20 cellular contexts compared by ENCODE assay signal in the genomic region with DNA sequence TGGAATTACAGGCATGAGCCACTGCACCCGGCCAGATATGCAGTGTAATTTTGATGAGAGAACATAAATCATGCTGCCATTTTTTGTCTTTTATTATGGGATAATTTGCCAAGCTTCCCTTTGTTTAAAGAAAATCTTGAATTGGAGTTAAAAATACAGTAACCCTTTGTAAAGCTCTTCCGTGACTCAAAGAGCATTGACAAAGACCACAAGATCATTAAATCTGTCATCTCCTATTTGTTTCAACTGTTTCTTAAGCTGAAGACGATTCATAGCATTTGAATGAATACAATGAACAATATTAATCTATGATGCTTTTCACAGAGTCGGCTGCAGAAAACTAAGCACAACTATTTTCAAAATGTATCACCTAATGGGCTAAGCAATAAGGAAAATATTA.
A peak's percentile ranks its signal among the peaks of the same experiment; 100 is the strongest.
DNase-seq lines count a peak whose midpoint lies in the region; ATAC-seq and TF ChIP-seq lines count a peak whose summit lies in the region.
"Had no signal": no experiment of that assay in that cellular context is flagged by ENCODE, and none has a peak within 500 bp of the region (broad histone marks: within the 10 kb centered on the region; RNA-seq: fewer than 3 reads in every experiment).

No MANE protein-coding gene starts in this region.

- intact Hi-C loops in CD14-positive monocyte (cut with micrococcal nuclease), result no loop called here

- peaks cover 0 to 2% of the 10 kb centered on the region in 2 donors for H3K9me3 Mint-ChIP-seq in activated naive CD4-positive, alpha-beta T cell treated with anti-CD3 and anti-CD28 coated beads, Interleukin-2, amount 50 U/mL, for 72 hours
- H3K9me3 Mint-ChIP-seq in CD14-positive monocyte, result peaks cover 11 to 22% (median 14%) of the 10 kb centered on the region in 7 donors

- TF ChIP-seq CTCF in CD14-positive monocyte (IDR thresholded peaks at IDR 0.05), result no peak

- H3K4me3 Mint-ChIP-seq in CD14-positive monocyte, result no peak overlapping the region

- no peak for ATAC-seq in activated naive CD4-positive, alpha-beta T cell treated with anti-CD3 and anti-CD28 coated beads, Interleukin-2, amount 50 U/mL, for 72 hours
- no peak for ATAC-seq in HG03025 (IDR thresholded peaks at IDR 0.05; ENCODE audit: low FRiP score, unreplicated experiment)
- ATAC-seq: HepG2, K562, Panc1 had no signal

- H3K36me3 Mint-ChIP-seq in activated naive CD4-positive, alpha-beta T cell treated with anti-CD3 and anti-CD28 coated beads, Interleukin-2, amount 50 U/mL, for 72 hours, result no peaks in the 10 kb centered on the region
- no peaks in the 10 kb centered on the region for H3K36me3 Mint-ChIP-seq in CD14-positive monocyte

- H3K27me3 Mint-ChIP-seq in CD14-positive monocyte (ENCODE audit: low read depth in 3 of 3), result peaks cover 0 to 6% (median 4%) of the 10 kb centered on the region in 3 donors

- DNase-seq in ELR (ENCODE audit: low read depth), result peak; percentile 3
- DNase-seq in NCI-H146 (lab: John Stamatoyannopoulos, UW), result peak; percentile 8
- peak; percentile 40 for DNase-seq in epidermal melanocyte (ENCODE audit: insufficient read length, low spot score)
- peak; percentile 59 for DNase-seq in retina
- DNase-seq in activated naive CD4-positive, alpha-beta T cell treated with anti-CD3 and anti-CD28 coated beads, Interleukin-2, amount 50 U/mL, for 72 hours (ENCODE audit: low spot score in 2 of 2), result no peak
- no peak for DNase-seq in GM19238 (ENCODE audit: insufficient read length, low spot score)
- DNase-seq in CD14-positive monocyte (ENCODE audit: low spot score), result no peak
- DNase-seq: ACHN, DMS53, MG63, NCI-H1417, NCI-H1930, NCI-H226, NCI-H510A treated with DMSO at 0.1 percent for 48 hours, NCI-H748 treated with DMSO at 0.1 percent for 48 hours, T-helper 1 cell had no signal

- no peaks in the 10 kb centered on the region for H3K4me1 Mint-ChIP-seq in CD14-positive monocyte

- no peak overlapping the region for H3K27ac Mint-ChIP-seq in activated naive CD4-positive, alpha-beta T cell treated with anti-CD3 and anti-CD28 coated beads, Interleukin-2, amount 50 U/mL, for 72 hours
- no peak overlapping the region for H3K27ac Mint-ChIP-seq in CD14-positive monocyte

Comparison
In these comparisons a context has a peak if more than half of its experiments do, and no peak if none do; other contexts are left out.
1. DNase-seq: peak in ELR (single experiment), NCI-H146 (single experiment), epidermal melanocyte (single experiment) and retina (single experiment); none in activated naive CD4-positive, alpha-beta T cell treated with anti-CD3 and anti-CD28 coated beads, Interleukin-2, amount 50 U/mL, for 72 hours (0 of 2), GM19238 (single experiment) and CD14-positive monocyte (single experiment).